ENCODE assay signal across 14 cellular contexts in genomic region chr15:28378364-28378763, GRCh38. TPM values are rescaled to one million over a fixed set of nuclear protein-coding genes. Genes with fewer than 3 reads are reported as not detected.
"Had no signal": no experiment of that assay in that cellular context is flagged by ENCODE, and none has a peak within 500 bp of the region (broad histone marks: within the 10 kb centered on the region; RNA-seq: fewer than 3 reads in every experiment).

Gene GOLGA8F (plus strand): TSS chr15:28378664. CDS start chr15:28378762, 98 bp downstream.

RNA-seq across cellular contexts. Expression of gene GOLGA8F, which starts in this region (rescaled TPM):
- total RNA-seq: stomach, subcutaneous adipose tissue, suprapubic skin, temporal lobe, thoracic aorta, thyroid gland, tibial nerve, transverse colon, upper lobe of left lung, upper lobe of right lung, ureter, urinary bladder, uterus, vagina had no signal
- polyA plus RNA-seq: stomach, urinary bladder had no signal
